ENCODE assay signal across 28 cellular contexts in genomic region chr9:86940774-86941173, GRCh38. TPM values are rescaled to one million over a fixed set of nuclear protein-coding genes. Genes with fewer than 3 reads are reported as not detected.
DNase-seq lines count a peak whose midpoint lies in the region; ATAC-seq lines count a peak whose summit lies in the region.
"Had no signal": no experiment of that assay in that cellular context is flagged by ENCODE, and none has a peak within 500 bp of the region (broad histone marks: within the 10 kb centered on the region; RNA-seq: fewer than 3 reads in every experiment).

No MANE protein-coding gene starts in this region.

- no peak overlapping the region for H3K14ac ChIP-seq in neuronal stem cell (ENCODE audit: low read length)

- H3K4me2 ChIP-seq in neuronal stem cell (ENCODE audit: insufficient read depth, low read length, poor library complexity, severe bottlenecking): no peak overlapping the region
- H3K4me2 ChIP-seq: hepatocyte, KMS-11 had no signal

- H3K27ac ChIP-seq in ectodermal cell (ENCODE audit: insufficient read depth, low read depth, low read length, poor library complexity, severe bottlenecking) (peak overlapping the region; percentile 55), neuronal stem cell (replicated peaks; ENCODE audit: low read length) (peak overlapping the region; percentile 50)
- H3K27ac ChIP-seq: gastroesophageal sphincter, hepatocyte, KMS-11, left lung, ovary, Peyer's patch, skin epidermis, tibial nerve had no signal

- WGBS in ectodermal cell, 2 experiments: 0 to 1% methylated on average over 5 to 6 of the region's 6 CpGs
- WGBS in neuronal stem cell (ENCODE audit: extremely low coverage in 2 of 2, insufficient read length in 2 of 2, insufficient replicate concordance in 1 of 2), 2 donors: no CpG with 5 or more reads among the region's 6 CpGs

- H2BK15ac ChIP-seq in neuronal stem cell (ENCODE audit: low read length): no peak overlapping the region

- ATAC-seq in GM19467 (IDR thresholded peaks at IDR 0.05; ENCODE audit: unreplicated experiment): no peak
- ATAC-seq in HG03175 (IDR thresholded peaks at IDR 0.05; ENCODE audit: unreplicated experiment): no peak
- no peak for ATAC-seq in HG02678 (IDR thresholded peaks at IDR 0.05; ENCODE audit: unreplicated experiment)
- ATAC-seq: activated CD8-positive, alpha-beta memory T cell treated with anti-CD3 and anti-CD28 coated beads, Interleukin-2, amount 10 ng/mL, durations not matched to agents 7 days and 5 days; activated naive CD8-positive, alpha-beta T cell treated with anti-CD3 and anti-CD28 coated beads, Interleukin-2, amount 50 U/mL, for 24 hours; gastroesophageal sphincter; HCT116; left lung had no signal

- no peak overlapping the region for H4K8ac ChIP-seq in neuronal stem cell (ENCODE audit: low read depth, low read length)

- H2BK5ac ChIP-seq in neuronal stem cell (ENCODE audit: low read length): no peak overlapping the region

- H3K79me1 ChIP-seq in neuronal stem cell (ENCODE audit: low read depth, low read length): no peaks in the 10 kb centered on the region

- H3K23ac ChIP-seq in neuronal stem cell (ENCODE audit: low read depth, low read length, poor library complexity): no peak overlapping the region

- no peak overlapping the region for H2AK5ac ChIP-seq in neuronal stem cell (ENCODE audit: low read depth, low read length)

- H3K18ac ChIP-seq in neuronal stem cell (ENCODE audit: low read length): no peak overlapping the region

- peak; percentile 19 for DNase-seq in NCI-H345 (lab: John Stamatoyannopoulos, UW)
- DNase-seq in NCI-H345 treated with DMSO at 0.1 percent for 48 hours (lab: John Stamatoyannopoulos, UW; ENCODE audit: unreplicated experiment): no peak
- DNase-seq in NCI-H128 (lab: John Stamatoyannopoulos, UW; ENCODE audit: unreplicated experiment): peak; percentile 54
- no peak for DNase-seq in neuronal stem cell (ENCODE audit: low spot score)
- DNase-seq: ACHN; activated CD8-positive, alpha-beta memory T cell treated with anti-CD3 and anti-CD28 coated beads, Interleukin-2, amount 10 ng/mL, durations not matched to agents 7 days and 5 days; activated naive CD8-positive, alpha-beta T cell treated with anti-CD3 and anti-CD28 coated beads, Interleukin-2, amount 50 U/mL, for 24 hours; activated T-cell treated with anti-CD3 and anti-CD28 coated beads, Interleukin-2, amount 50 U/mL, for 48 hours; BE2C; dermis blood vessel endothelial cell; left lung; MM.1S; NCI-H1694; NCI-H226; ovary; Peyer's patch; SIG-M5; SW 1271 had no signal

- H2BK12ac ChIP-seq in neuronal stem cell (ENCODE audit: low read length): no peak overlapping the region

- H3K36me3 ChIP-seq in ectodermal cell (ENCODE audit: control insufficient read depth, insufficient read depth, low read length) (peaks cover 2% of the 10 kb centered on the region), neuronal stem cell (replicated peaks in 1 of 2; ENCODE audit: control insufficient read depth in 2 of 2, insufficient read depth in 2 of 2, low read length in 2 of 2) (peaks cover 0 to 1% of the 10 kb centered on the region in 2 donors)
- H3K36me3 ChIP-seq: BE2C, gastroesophageal sphincter, left lung, ovary, Peyer's patch, tibial nerve had no signal

- H3K4me1 ChIP-seq in ectodermal cell (ENCODE audit: control insufficient read depth, insufficient read depth, low read length) (peaks cover 35% of the 10 kb centered on the region), neuronal stem cell (ENCODE audit: control insufficient read depth in 2 of 2, insufficient read depth in 1 of 2, low read depth in 1 of 2, low read length in 2 of 2) (peaks cover 18 to 23% of the 10 kb centered on the region in 2 donors)
- H3K4me1 ChIP-seq: BE2C had no signal

- H3K4ac ChIP-seq in neuronal stem cell (ENCODE audit: low read length): no peak overlapping the region

- H3K9me3 ChIP-seq in ectodermal cell (ENCODE audit: control insufficient read depth, low read length) (no peaks in the 10 kb centered on the region), neuronal stem cell (replicated peaks in 1 of 2; ENCODE audit: control insufficient read depth in 2 of 2, insufficient read depth in 1 of 2, low read depth in 1 of 2, low read length in 2 of 2) (peaks cover 0 to 2% of the 10 kb centered on the region in 2 donors)
- H3K9me3 ChIP-seq: BE2C, gastroesophageal sphincter, left lung, ovary, Peyer's patch, tibial nerve had no signal

- no peak overlapping the region for H4K91ac ChIP-seq in neuronal stem cell (ENCODE audit: low read depth, low read length, poor library complexity)

- H3K9ac ChIP-seq in neuronal stem cell (ENCODE audit: low read depth, low read length, poor library complexity): no peak overlapping the region
- H3K9ac ChIP-seq: KMS-11 had no signal

- H2BK120ac ChIP-seq in neuronal stem cell (ENCODE audit: low read depth, low read length): no peak overlapping the region

- no peak overlapping the region for H3K4me3 ChIP-seq in ectodermal cell (ENCODE audit: insufficient read depth, low read depth, low read length)
- no peak overlapping the region for H3K4me3 ChIP-seq in neuronal stem cell (ENCODE audit: low read length in 2 of 2)
- H3K4me3 ChIP-seq: gastroesophageal sphincter, hepatocyte, left lung, ovary, Peyer's patch, skin epidermis, tibial nerve had no signal

- no peak overlapping the region for H2AFZ ChIP-seq in neuronal stem cell (ENCODE audit: low read length)
- H2AFZ ChIP-seq: hepatocyte had no signal

- no peaks in the 10 kb centered on the region for H3K27me3 ChIP-seq in ectodermal cell (ENCODE audit: control insufficient read depth, insufficient read depth, low read length, poor library complexity, severe bottlenecking)
- peaks cover 0 to 17% (median 0%) of the 10 kb centered on the region in 3 experiments for H3K27me3 ChIP-seq in neuronal stem cell (ENCODE audit: control insufficient read depth in 3 of 3, insufficient read depth in 3 of 3, low read depth in 1 of 3, low read length in 3 of 3)
- H3K27me3 ChIP-seq: gastroesophageal sphincter, ovary had no signal

RNA-seq across cellular contexts. Expression of gene GAS1, which starts 6.5 kb away (rescaled TPM):
- polyA plus RNA-seq in ectodermal cell (2013, experiment 1 of 4): 93.2 TPM
- 93.8 TPM for polyA plus RNA-seq in ectodermal cell (2013, experiment 2 of 4)
- 102 TPM for polyA plus RNA-seq in ectodermal cell (2013, experiment 3 of 4)
- polyA plus RNA-seq in ectodermal cell (2013, experiment 4 of 4): 119 TPM
- polyA plus RNA-seq in neuronal stem cell (2013, experiment 1 of 2): 54.5 TPM
- 55.0 TPM for polyA plus RNA-seq in neuronal stem cell (2013, experiment 2 of 2)

Comparison
In these comparisons a context has a peak if more than half of its experiments do, and no peak if none do; other contexts are left out.
1. DNase-seq: peak in NCI-H345 (single experiment) and NCI-H128 (single experiment); none in NCI-H345 treated with DMSO at 0.1 percent for 48 hours (single experiment) and neuronal stem cell (single experiment).